Comparison of ENCODE assay signal across 8 cellular contexts in genomic region chr19:13172335-13173128, GRCh38. TPM values are rescaled to one million over a fixed set of nuclear protein-coding genes. Genes with fewer than 3 reads are reported as not detected.
DNase-seq lines count a peak whose midpoint lies in the region; ATAC-seq and TF ChIP-seq lines count a peak whose summit lies in the region.

No MANE protein-coding gene starts in this region.

- H3K27ac ChIP-seq in subcutaneous abdominal adipose tissue (ENCODE audit: low read depth, low read length), result peak overlapping the region; percentile 50
- no peak overlapping the region for H3K27ac ChIP-seq in testis

- peaks cover 4% of the 10 kb centered on the region for H3K36me3 Mint-ChIP-seq in effector memory CD8-positive, alpha-beta T cell (ENCODE audit: insufficient read depth)

- peak; percentile 29 for ATAC-seq in effector memory CD8-positive, alpha-beta T cell (replicated peaks)
- no peak for ATAC-seq in HG03045 (IDR thresholded peaks at IDR 0.05; ENCODE audit: unreplicated experiment)

- TF ChIP-seq POLR2A in testis (IDR thresholded peaks at IDR 0.05), result no peak

- DNase-seq in EH (ENCODE audit: low read depth) (peak; percentile 95), NCI-H2171 treated with DMSO at 0.1 percent for 48 hours (lab: John Stamatoyannopoulos, UW) (peak; percentile 66), myocyte (ENCODE audit: low read depth) (peak; percentile 95), testis (no peak)
- peak; percentile 72 to 74 for DNase-seq in activated CD8-positive, alpha-beta memory T cell treated with anti-CD3 and anti-CD28 coated beads for 1 hour (ENCODE audit: extremely low read depth in 1 of 2, low read depth in 1 of 2)
- peak; percentile 65 to 72 (median 68) for DNase-seq in effector memory CD8-positive, alpha-beta T cell

- H3K9me3 ChIP-seq in subcutaneous abdominal adipose tissue (ENCODE audit: control insufficient read depth in 5 of 5, low read length in 5 of 5) (no peaks in the 10 kb centered on the region), testis (no peaks in the 10 kb centered on the region)

- intact Hi-C loops in testis (cut with DNase I; ENCODE audit: low total_unique reads), result no loop called here

- peak overlapping the region; percentile 90 to 94 for H3K27ac Mint-ChIP-seq in effector memory CD8-positive, alpha-beta T cell

- WGBS in testis, 2 donors, result 70 to 78% methylated on average over 19 of the region's 19 CpGs

- H3K9ac ChIP-seq in subcutaneous abdominal adipose tissue (ENCODE audit: low read length in 5 of 5), result peak overlapping the region in 4 of 5 donors; percentile 2 to 53 (median 50)

- TF ChIP-seq CTCF in testis (IDR thresholded peaks at IDR 0.05), result no peak

- H3K36me3 ChIP-seq in subcutaneous abdominal adipose tissue (ENCODE audit: control insufficient read depth in 5 of 5, insufficient read depth in 5 of 5, low read length in 5 of 5) (no peaks in the 10 kb centered on the region), testis (ENCODE audit: low read depth, missing control alignments) (no peaks in the 10 kb centered on the region)

- H3K27me3 Mint-ChIP-seq in effector memory CD8-positive, alpha-beta T cell, result no peaks in the 10 kb centered on the region

- peak overlapping the region in 2 of 5 donors; percentile 24 to 29 for H3K4me3 ChIP-seq in subcutaneous abdominal adipose tissue (ENCODE audit: low read depth in 1 of 5, low read length in 5 of 5)
- H3K4me3 ChIP-seq in testis, result no peak overlapping the region

- H3K4me3 Mint-ChIP-seq in effector memory CD8-positive, alpha-beta T cell, result peak overlapping the region; percentile 71 to 82

- no peaks in the 10 kb centered on the region for H3K9me3 Mint-ChIP-seq in effector memory CD8-positive, alpha-beta T cell

- H3K4me1 Mint-ChIP-seq in effector memory CD8-positive, alpha-beta T cell (ENCODE audit: low read depth in 2 of 2), result peaks cover 45 to 46% of the 10 kb centered on the region in 2 donors

- H3K4me1 ChIP-seq in subcutaneous abdominal adipose tissue (ENCODE audit: control insufficient read depth in 5 of 5, insufficient read depth in 5 of 5, low read length in 5 of 5) (peaks cover 2 to 31% (median 19%) of the 10 kb centered on the region in 5 donors), testis (no peaks in the 10 kb centered on the region)

- no peaks in the 10 kb centered on the region for H3K27me3 ChIP-seq in subcutaneous abdominal adipose tissue (ENCODE audit: control insufficient read depth in 5 of 5, insufficient read depth in 4 of 5, low read length in 5 of 5)
- no peaks in the 10 kb centered on the region for H3K27me3 ChIP-seq in testis

RNA-seq across cellular contexts. Expression of gene IER2, which starts 22.3 kb away (rescaled TPM):
- 20.8 and 21.8 TPM in 2 replicates for total RNA-seq in myocyte
- polyA plus RNA-seq in myocyte (2012), result 28.1 TPM
- 10 to 100 TPM; 18.1 to 29.4 TPM for total RNA-seq in testis
- polyA plus RNA-seq in testis (ENCODE audit: insufficient read depth, low read depth, low replicate concordance), result 23.3 TPM

RNA-seq across cellular contexts. Expression of gene STX10, which starts 22.4 kb away (rescaled TPM):
- total RNA-seq in myocyte, result 54.1 and 85.2 TPM in 2 replicates
- polyA plus RNA-seq in myocyte (2012), result 80.6 TPM
- 10 to 100 TPM; 27.2 to 37.6 TPM for total RNA-seq in testis
- 18.1 TPM for polyA plus RNA-seq in testis (ENCODE audit: insufficient read depth, low read depth, low replicate concordance)

RNA-seq across cellular contexts. Expression of gene NACC1, which starts 54.5 kb away (rescaled TPM):
- 59.7 and 66.2 TPM in 2 replicates for total RNA-seq in myocyte
- 42.8 TPM for polyA plus RNA-seq in myocyte (2012)
- total RNA-seq in testis, result 100 to 1,000 TPM in 1 of 2 donors, 10 to 100 TPM in 1; 75.9 to 102 TPM
- 38.2 TPM for polyA plus RNA-seq in testis (ENCODE audit: insufficient read depth, low read depth, low replicate concordance)

RNA-seq across cellular contexts. Expression of gene TRMT1, which starts 56.0 kb away (rescaled TPM):
- total RNA-seq in myocyte (23.3 and 30.0 TPM in 2 replicates), testis (10 to 100 TPM; 44.8 to 50.0 TPM)
- 20.0 TPM for polyA plus RNA-seq in myocyte (2012)
- polyA plus RNA-seq in testis (ENCODE audit: insufficient read depth, low read depth, low replicate concordance), result 35.9 TPM
